Comparison of ENCODE assay signal across 23 cellular contexts in genomic region chr14:99545574-99545973, GRCh38.
"Had no signal": no experiment of that assay in that cellular context is flagged by ENCODE, and none has a peak within 500 bp of the region (broad histone marks: within the 10 kb centered on the region; RNA-seq: fewer than 3 reads in every experiment).

No MANE protein-coding gene starts in this region.

- H3K36me3 Mint-ChIP-seq: activated naive CD4-positive, alpha-beta T cell treated with anti-CD3 and anti-CD28 coated beads, Interleukin-2, amount 50 U/mL, for 72 hours; naive thymus-derived CD4-positive, alpha-beta T cell; WTC11 had no signal

- H3K4me3 Mint-ChIP-seq: activated CD8-positive, alpha-beta T cell treated with anti-CD3 and anti-CD28 coated beads, Interleukin-2, amount 10 ng/mL, durations not matched to agents 7 days and 5 days; naive thymus-derived CD4-positive, alpha-beta T cell; T-helper 17 cell; WTC11 had no signal

- H3K9me3 ChIP-seq: colonic mucosa, heart right ventricle, prostate gland, stomach, testis had no signal

- H3K9me3 Mint-ChIP-seq: activated naive CD4-positive, alpha-beta T cell treated with anti-CD3 and anti-CD28 coated beads, Interleukin-2, amount 50 U/mL, for 72 hours; naive thymus-derived CD4-positive, alpha-beta T cell; WTC11 had no signal

- H3K27me3 Mint-ChIP-seq: naive thymus-derived CD4-positive, alpha-beta T cell; T-helper 17 cell had no signal

- H3K4me1 ChIP-seq: colonic mucosa, prostate gland had no signal

- H3K27ac Mint-ChIP-seq: activated CD8-positive, alpha-beta T cell treated with anti-CD3 and anti-CD28 coated beads, Interleukin-2, amount 10 ng/mL, durations not matched to agents 7 days and 5 days; activated naive CD4-positive, alpha-beta T cell treated with anti-CD3 and anti-CD28 coated beads, Interleukin-2, amount 50 U/mL, for 72 hours; T-helper 17 cell had no signal

- H3K36me3 ChIP-seq: colonic mucosa, heart right ventricle, prostate gland, stomach had no signal

- H3K27ac ChIP-seq: colonic mucosa, prostate gland had no signal

- DNase-seq: activated CD4-positive, alpha-beta T cell treated with anti-CD3 and anti-CD28 coated beads for 48 hours; activated CD8-positive, alpha-beta memory T cell treated with anti-CD3 and anti-CD28 coated beads, Interleukin-2, amount 50 U/mL, for 4 hours; activated CD8-positive, alpha-beta T cell treated with anti-CD3 and anti-CD28 coated beads, Interleukin-2, amount 10 ng/mL, durations not matched to agents 7 days and 5 days; activated gamma-delta T cell; activated T-cell treated with anti-CD3 and anti-CD28 coated beads, Interleukin-2, amount 50 U/mL, for 48 hours; amniotic stem cell; central memory CD4-positive, alpha-beta T cell; colonic mucosa; foreskin melanocyte; heart right ventricle; left colon; naive thymus-derived CD4-positive, alpha-beta T cell; occipital lobe; stimulated activated CD4-positive, alpha-beta T cell treated with anti-CD3 and anti-CD28 coated beads, Interleukin-12 subunit alpha, Interleukin-12 subunit beta, amount 100 ng/mL, for 4 hours; stimulated activated CD4-positive, alpha-beta T cell treated with anti-CD3 and anti-CD28 coated beads, Interleukin-2, amount 100 ng/mL, for 24 hours; stomach; T-helper 17 cell had no signal

- ATAC-seq: activated CD8-positive, alpha-beta T cell treated with anti-CD3 and anti-CD28 coated beads, Interleukin-2, amount 10 ng/mL, durations not matched to agents 7 days and 5 days; activated naive CD4-positive, alpha-beta T cell treated with anti-CD3 and anti-CD28 coated beads, Interleukin-2, amount 50 U/mL, for 72 hours; heart right ventricle; left colon; naive thymus-derived CD4-positive, alpha-beta T cell; sciatic nerve; T-helper 17 cell had no signal

- H3K4me3 ChIP-seq: colonic mucosa, heart right ventricle, prostate gland, stomach, testis had no signal

- H3K27me3 ChIP-seq: colonic mucosa, heart right ventricle, stomach, testis had no signal

- FAIRE-seq: endothelial cell of umbilical vein had no signal
